32 cellular contexts compared by ENCODE assay signal in genomic region chr13:112526146-112526853, GRCh38.
"Had no signal": no experiment of that assay in that cellular context is flagged by ENCODE, and none has a peak within 500 bp of the region (broad histone marks: within the 10 kb centered on the region; RNA-seq: fewer than 3 reads in every experiment).

No MANE protein-coding gene starts in this region.

- H3K4me3 Mint-ChIP-seq: activated CD4-positive, alpha-beta memory T cell treated with anti-CD3 and anti-CD28 coated beads for 36 hours; activated CD4-positive, alpha-beta T cell treated with anti-CD3 and anti-CD28 coated beads, Interleukin-2, amount 10 ng/mL, durations not matched to agents 24 days and 14 days; activated T-cell treated with anti-CD3 and anti-CD28 coated beads, Interleukin-2, amount 50 U/mL, for 4 hours; activated T-helper 17 cell treated with anti-CD3 and anti-CD28 coated beads, Interleukin-2, amount 50 U/mL, for 72 hours; endodermal cell; nephron; stimulated activated effector memory CD8-positive, alpha-beta T cell treated with anti-CD3 and anti-CD28 coated beads, Interleukin-12 subunit alpha, Interleukin-12 subunit beta, amount 100 ng/mL, for 72 hours; stimulated activated naive CD8-positive, alpha-beta T cell treated with anti-CD3 and anti-CD28 coated beads, Interleukin-15, Interleukin-2, amounts not matched to agents 100 ng/mL and 50 ng/mL, for 24 hours; T-helper 17 cell had no signal

- H3K4me1 ChIP-seq: esophagus muscularis mucosa, foreskin keratinocyte, heart left ventricle, left ventricle myocardium inferior, pancreas, prostate gland, sigmoid colon, upper lobe of left lung had no signal

- DNase-seq: activated CD4-positive, alpha-beta memory T cell treated with anti-CD3 and anti-CD28 coated beads for 36 hours; activated CD4-positive, alpha-beta T cell treated with anti-CD3 and anti-CD28 coated beads, Interleukin-2, amount 10 ng/mL, durations not matched to agents 24 days and 14 days; activated CD4-positive, CD25-positive, alpha-beta regulatory T cell treated with anti-CD3 and anti-CD28 coated beads, Interleukin-2, amount 50 U/mL, for 72 hours; activated CD8-positive, alpha-beta memory T cell treated with anti-CD3 and anti-CD28 coated beads, Interleukin-2, amount 50 U/mL, for 4 hours; activated gamma-delta T cell treated with Interleukin-2 at 50 U/mL for 16 hours; activated naive CD4-positive, alpha-beta T cell treated with anti-CD3 and anti-CD28 coated beads, Interleukin-2, amount 50 U/mL, for 16 hours; activated T-cell treated with anti-CD3 and anti-CD28 coated beads, Interleukin-2, amount 50 U/mL, for 4 hours; amniotic stem cell; brain microvascular endothelial cell; caudate nucleus; endodermal cell; foreskin keratinocyte; heart left ventricle; hypothalamus; left ventricle myocardium inferior; mesendoderm; pancreas; retina; sigmoid colon; small intestine; stimulated activated CD4-positive, alpha-beta T cell treated with anti-CD3 and anti-CD28 coated beads, Interleukin-4, amount 100 ng/mL, for 24 hours; T-helper 17 cell; upper lobe of left lung had no signal

- H3K27ac ChIP-seq: brain microvascular endothelial cell, esophagus muscularis mucosa, foreskin keratinocyte, heart left ventricle, left ventricle myocardium inferior, pancreas, prostate gland, sigmoid colon, thoracic aorta, upper lobe of left lung had no signal

- H3K27me3 Mint-ChIP-seq: activated CD4-positive, alpha-beta memory T cell treated with anti-CD3 and anti-CD28 coated beads for 36 hours; activated CD4-positive, alpha-beta T cell treated with anti-CD3 and anti-CD28 coated beads, Interleukin-2, amount 10 ng/mL, durations not matched to agents 24 days and 14 days; activated T-helper 17 cell treated with anti-CD3 and anti-CD28 coated beads, Interleukin-2, amount 50 U/mL, for 72 hours; stimulated activated naive CD8-positive, alpha-beta T cell treated with anti-CD3 and anti-CD28 coated beads, Interleukin-15, Interleukin-2, amounts not matched to agents 100 ng/mL and 50 ng/mL, for 24 hours; T-helper 17 cell had no signal

- H3K4me3 ChIP-seq: esophagus muscularis mucosa, heart left ventricle, left ventricle myocardium inferior, lung, pancreas, prostate gland, sigmoid colon, thoracic aorta, upper lobe of left lung had no signal

- H3K9me3 ChIP-seq: esophagus muscularis mucosa, heart left ventricle, left ventricle myocardium inferior, pancreas, prostate gland, sigmoid colon, thoracic aorta, upper lobe of left lung had no signal

- H3K9me3 Mint-ChIP-seq: activated CD4-positive, alpha-beta memory T cell treated with anti-CD3 and anti-CD28 coated beads for 36 hours; activated CD4-positive, alpha-beta T cell treated with anti-CD3 and anti-CD28 coated beads, Interleukin-2, amount 10 ng/mL, durations not matched to agents 24 days and 14 days; activated T-cell treated with anti-CD3 and anti-CD28 coated beads, Interleukin-2, amount 50 U/mL, for 4 hours; activated T-helper 17 cell treated with anti-CD3 and anti-CD28 coated beads, Interleukin-2, amount 50 U/mL, for 72 hours; endodermal cell; nephron; stimulated activated effector memory CD8-positive, alpha-beta T cell treated with anti-CD3 and anti-CD28 coated beads, Interleukin-12 subunit alpha, Interleukin-12 subunit beta, amount 100 ng/mL, for 72 hours; stimulated activated naive CD8-positive, alpha-beta T cell treated with anti-CD3 and anti-CD28 coated beads, Interleukin-15, Interleukin-2, amounts not matched to agents 100 ng/mL and 50 ng/mL, for 24 hours had no signal

- H3K27me3 ChIP-seq: brain microvascular endothelial cell, esophagus muscularis mucosa, foreskin keratinocyte, heart left ventricle, pancreas, sigmoid colon, upper lobe of left lung had no signal

- H3K27ac Mint-ChIP-seq: activated CD4-positive, alpha-beta memory T cell treated with anti-CD3 and anti-CD28 coated beads for 36 hours; activated CD4-positive, alpha-beta T cell treated with anti-CD3 and anti-CD28 coated beads, Interleukin-2, amount 10 ng/mL, durations not matched to agents 24 days and 14 days; activated T-helper 17 cell treated with anti-CD3 and anti-CD28 coated beads, Interleukin-2, amount 50 U/mL, for 72 hours; endodermal cell; nephron; stimulated activated effector memory CD8-positive, alpha-beta T cell treated with anti-CD3 and anti-CD28 coated beads, Interleukin-12 subunit alpha, Interleukin-12 subunit beta, amount 100 ng/mL, for 72 hours; stimulated activated naive CD8-positive, alpha-beta T cell treated with anti-CD3 and anti-CD28 coated beads, Interleukin-15, Interleukin-2, amounts not matched to agents 100 ng/mL and 50 ng/mL, for 24 hours; T-helper 17 cell had no signal

- FAIRE-seq: astrocyte, pancreas, small intestine had no signal

- ATAC-seq: activated T-cell treated with anti-CD3 and anti-CD28 coated beads, Interleukin-2, amount 50 U/mL, for 4 hours; activated T-helper 17 cell treated with anti-CD3 and anti-CD28 coated beads, Interleukin-2, amount 50 U/mL, for 72 hours; foreskin keratinocyte; heart left ventricle; pancreas; stimulated activated effector memory CD8-positive, alpha-beta T cell treated with anti-CD3 and anti-CD28 coated beads, Interleukin-12 subunit alpha, Interleukin-12 subunit beta, amount 100 ng/mL, for 72 hours; T-helper 17 cell had no signal

- H3K36me3 ChIP-seq: brain microvascular endothelial cell, prostate gland had no signal

- H3K4me1 Mint-ChIP-seq: activated CD4-positive, alpha-beta T cell treated with anti-CD3 and anti-CD28 coated beads, Interleukin-2, amount 10 ng/mL, durations not matched to agents 24 days and 14 days; activated T-helper 17 cell treated with anti-CD3 and anti-CD28 coated beads, Interleukin-2, amount 50 U/mL, for 72 hours; endodermal cell; nephron; stimulated activated effector memory CD8-positive, alpha-beta T cell treated with anti-CD3 and anti-CD28 coated beads, Interleukin-12 subunit alpha, Interleukin-12 subunit beta, amount 100 ng/mL, for 72 hours; T-helper 17 cell had no signal
